Comparison of ENCODE assay signal across 9 cellular contexts in the genomic region with DNA sequence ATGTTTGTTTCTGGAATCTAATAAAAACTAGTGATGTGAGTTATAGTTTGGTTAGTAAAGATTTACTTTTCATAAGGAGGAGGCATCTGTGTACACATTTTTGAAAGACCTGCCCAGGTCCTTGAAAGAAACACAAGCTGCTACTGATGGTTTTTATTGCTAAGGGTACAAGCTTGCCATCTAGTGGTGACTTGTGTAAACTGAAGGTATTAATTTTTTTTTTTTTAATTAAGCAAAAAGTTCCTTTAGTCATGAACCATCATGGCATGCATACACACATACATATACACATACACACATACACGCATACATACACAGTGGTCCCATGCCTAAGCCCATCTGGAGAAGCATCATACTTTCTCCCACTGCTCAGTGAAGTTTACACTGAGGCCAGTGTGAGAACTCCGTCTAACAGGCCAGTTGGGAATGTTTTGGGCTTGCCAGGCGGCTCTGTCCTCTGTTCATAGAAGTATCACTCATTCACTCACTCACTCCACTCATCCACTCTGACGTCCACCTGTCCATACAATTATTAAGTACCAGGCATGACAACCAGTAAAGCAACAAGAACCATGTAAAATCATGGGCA.
DNase-seq lines count a peak whose midpoint lies in the region; ATAC-seq, FAIRE-seq and TF ChIP-seq lines count a peak whose summit lies in the region.
"Had no signal": no experiment of that assay in that cellular context is flagged by ENCODE, and none has a peak within 500 bp of the region (broad histone marks: within the 10 kb centered on the region; RNA-seq: fewer than 3 reads in every experiment).

No MANE protein-coding gene starts in this region.

- no peak overlapping the region for H3K4me3 Mint-ChIP-seq in natural killer cell
- no peak overlapping the region for H3K4me3 Mint-ChIP-seq in natural killer cell treated with Interleukin-12 subunit alpha and Interleukin-12 subunit beta and Interleukin-15 and Interleukin-18, amount 100 ng/mL, for 72 hours
- H3K4me3 Mint-ChIP-seq in brain, result no peak overlapping the region
- H3K4me3 Mint-ChIP-seq: activated naive CD4-positive, alpha-beta T cell treated with anti-CD3 and anti-CD28 coated beads, Interleukin-2, amount 50 U/mL, for 24 hours had no signal

- no peak overlapping the region for H3K27ac Mint-ChIP-seq in natural killer cell
- no peak overlapping the region for H3K27ac Mint-ChIP-seq in natural killer cell treated with Interleukin-12 subunit alpha and Interleukin-12 subunit beta and Interleukin-15 and Interleukin-18, amount 100 ng/mL, for 72 hours
- H3K27ac Mint-ChIP-seq in brain, result peak overlapping the region in 3 of 5 experiments; percentile 4 to 72 (median 10)
- H3K27ac Mint-ChIP-seq: activated naive CD4-positive, alpha-beta T cell treated with anti-CD3 and anti-CD28 coated beads, Interleukin-2, amount 50 U/mL, for 24 hours had no signal

- 21% methylated on average over 4 of the region's 4 CpGs for WGBS in HepG2 (ENCODE audit: low lambda C conversion rate)

- H3K9me3 ChIP-seq in HepG2 (ENCODE audit: low read length), result no peaks in the 10 kb centered on the region

- intact Hi-C loops in natural killer cell (cut with micrococcal nuclease) (loop anchor here (5.0 kb wide), 1 partner anchor 606 kb away; no protein-coding TSS in a partner anchor), HepG2 (cut with micrococcal nuclease; ENCODE audit: unreplicated experiment) (no loop called here)

- CTCF ChIA-PET in HepG2 (lab: Yijun Ruan, JAX; ENCODE audit: low intra/inter-chr PET ratio, low total read pairs), result no interaction called here

- H3K27me3 Mint-ChIP-seq in natural killer cell (ENCODE audit: low read depth in 2 of 2) (no peaks in the 10 kb centered on the region), brain (no peaks in the 10 kb centered on the region)
- H3K27me3 Mint-ChIP-seq in natural killer cell treated with Interleukin-12 subunit alpha and Interleukin-12 subunit beta and Interleukin-15 and Interleukin-18, amount 100 ng/mL, for 72 hours, result no peaks in the 10 kb centered on the region
- H3K27me3 Mint-ChIP-seq: activated naive CD4-positive, alpha-beta T cell treated with anti-CD3 and anti-CD28 coated beads, Interleukin-2, amount 50 U/mL, for 24 hours had no signal

- H3K36me3 Mint-ChIP-seq in natural killer cell, result no peaks in the 10 kb centered on the region
- H3K36me3 Mint-ChIP-seq in natural killer cell treated with Interleukin-12 subunit alpha and Interleukin-12 subunit beta and Interleukin-15 and Interleukin-18, amount 100 ng/mL, for 72 hours, result no peaks in the 10 kb centered on the region
- H3K36me3 Mint-ChIP-seq in brain, result peaks cover 42% of the 10 kb centered on the region
- H3K36me3 Mint-ChIP-seq: activated naive CD4-positive, alpha-beta T cell treated with anti-CD3 and anti-CD28 coated beads, Interleukin-2, amount 50 U/mL, for 24 hours had no signal

- TF ChIP-seq POLR2A in HepG2 (IDR thresholded peaks at IDR 0.05; ENCODE audit: insufficient read depth in 1 of 2, low read depth in 2 of 2, low read length in 2 of 2), result no peak

- no peak for ATAC-seq in natural killer cell
- ATAC-seq in natural killer cell treated with Interleukin-12 subunit alpha and Interleukin-12 subunit beta and Interleukin-15 and Interleukin-18, amount 100 ng/mL, for 72 hours, result no peak
- no peak for ATAC-seq in HepG2
- ATAC-seq in GM21619 (IDR thresholded peaks at IDR 0.05; ENCODE audit: unreplicated experiment), result no peak
- no peak for ATAC-seq in HG03520 (IDR thresholded peaks at IDR 0.05; ENCODE audit: unreplicated experiment)
- ATAC-seq in HG03135 (IDR thresholded peaks at IDR 0.05; ENCODE audit: unreplicated experiment), result no peak

- no peak overlapping the region for H3K9ac ChIP-seq in HepG2 (ENCODE audit: insufficient read depth, low read depth, low read length)

- H2AFZ ChIP-seq in HepG2 (ENCODE audit: low read length), result no peak overlapping the region

- peak; percentile 41 for TF ChIP-seq CTCF in natural killer cell (IDR thresholded peaks at IDR 0.05)
- peak; percentile 69 to 79 for TF ChIP-seq CTCF in brain (conservative IDR thresholded peaks at IDR 0.05)
- TF ChIP-seq CTCF in HepG2 (CRISPR knock-in tag; IDR thresholded peaks at IDR 0.05), result peak; percentile 28; the same call in 1 of the 2 replicates

- no peaks in the 10 kb centered on the region for H3K4me1 ChIP-seq in HepG2 (ENCODE audit: insufficient read depth, low read length)

- no peaks in the 10 kb centered on the region for H3K79me2 ChIP-seq in HepG2 (ENCODE audit: insufficient read depth, low read length)

- FAIRE-seq in HepG2 (lab: Jason Lieb, UNC), result no peak

- in situ Hi-C loops in HepG2 (cut with HindIII; ENCODE audit: extremely low pct_ligation_motif_present, low pct_unique_long_range_greater_than_20kb), result no loop called here

- H4K20me1 ChIP-seq in HepG2 (ENCODE audit: insufficient read depth, low read length), result no peaks in the 10 kb centered on the region

- TF ChIP-seq EP300 in HepG2 (IDR thresholded peaks at IDR 0.05; ENCODE audit: low read depth in 2 of 2, low read length in 2 of 2) (no peak), HepG2 (CRISPR knock-in tag; IDR thresholded peaks at IDR 0.05; ENCODE audit: borderline replicate concordance) (no peak)

- no peak overlapping the region for H3K27ac ChIP-seq in HepG2 (ENCODE audit: extremely low read length, insufficient read depth, low read length)

- POLR2A ChIA-PET in HepG2 (lab: Yijun Ruan, JAX), result no interaction called here

- H3K4me2 ChIP-seq in HepG2 (ENCODE audit: low read depth, low read length), result no peak overlapping the region

- no peak for TF ChIP-seq RAD21 in HepG2 (CRISPR knock-in tag; IDR thresholded peaks at IDR 0.05)

- no peak overlapping the region for H3K4me3 ChIP-seq in HepG2 (replicated peaks in 1 of 3; ENCODE audit: insufficient read depth in 1 of 3, low read depth in 2 of 3, low read length in 3 of 3)

- H3K9me3 Mint-ChIP-seq in natural killer cell (no peaks in the 10 kb centered on the region), brain (peaks cover 0 to 3% (median 0%) of the 10 kb centered on the region in 5 experiments)
- H3K9me3 Mint-ChIP-seq in natural killer cell treated with Interleukin-12 subunit alpha and Interleukin-12 subunit beta and Interleukin-15 and Interleukin-18, amount 100 ng/mL, for 72 hours, result no peaks in the 10 kb centered on the region
- H3K9me3 Mint-ChIP-seq: activated naive CD4-positive, alpha-beta T cell treated with anti-CD3 and anti-CD28 coated beads, Interleukin-2, amount 50 U/mL, for 24 hours had no signal

- DNase-seq in natural killer cell (no peak), NCI-H2196 (lab: John Stamatoyannopoulos, UW; ENCODE audit: unreplicated experiment) (peak; percentile 5), HepG2 (ENCODE audit: low spot score) (peak; percentile 7)
- no peak for DNase-seq in natural killer cell treated with Interleukin-12 subunit alpha and Interleukin-12 subunit beta and Interleukin-15 and Interleukin-18, amount 100 ng/mL, for 72 hours (ENCODE audit: low spot score)

- H3K4me1 Mint-ChIP-seq in natural killer cell, result no peaks in the 10 kb centered on the region
- H3K4me1 Mint-ChIP-seq in natural killer cell treated with Interleukin-12 subunit alpha and Interleukin-12 subunit beta and Interleukin-15 and Interleukin-18, amount 100 ng/mL, for 72 hours (ENCODE audit: low read depth in 2 of 2), result no peaks in the 10 kb centered on the region
- H3K4me1 Mint-ChIP-seq in brain, result peaks cover 31% of the 10 kb centered on the region
- H3K4me1 Mint-ChIP-seq: activated naive CD4-positive, alpha-beta T cell treated with anti-CD3 and anti-CD28 coated beads, Interleukin-2, amount 50 U/mL, for 24 hours had no signal

- H3K36me3 ChIP-seq in HepG2 (replicated peaks in 1 of 2; ENCODE audit: control insufficient read depth in 1 of 2, insufficient read depth in 2 of 2, low read length in 2 of 2), result no peaks in the 10 kb centered on the region

- no TSS peak for BruUV-seq in HepG2 (replicated peaks; lab: Mats Ljungman, UMichigan)

- peaks cover 0 to 4% of the 10 kb centered on the region in 2 experiments; a peak in 1 of 5 replicates for H3K27me3 ChIP-seq in HepG2 (ENCODE audit: control insufficient read depth in 1 of 2, insufficient read depth in 2 of 2, low read length in 2 of 2)

TF ChIP-seq in HepG2, 621 proteins besides CTCF, POLR2A, EP300 and RAD21:
- TF ChIP-seq, protein P1, sequence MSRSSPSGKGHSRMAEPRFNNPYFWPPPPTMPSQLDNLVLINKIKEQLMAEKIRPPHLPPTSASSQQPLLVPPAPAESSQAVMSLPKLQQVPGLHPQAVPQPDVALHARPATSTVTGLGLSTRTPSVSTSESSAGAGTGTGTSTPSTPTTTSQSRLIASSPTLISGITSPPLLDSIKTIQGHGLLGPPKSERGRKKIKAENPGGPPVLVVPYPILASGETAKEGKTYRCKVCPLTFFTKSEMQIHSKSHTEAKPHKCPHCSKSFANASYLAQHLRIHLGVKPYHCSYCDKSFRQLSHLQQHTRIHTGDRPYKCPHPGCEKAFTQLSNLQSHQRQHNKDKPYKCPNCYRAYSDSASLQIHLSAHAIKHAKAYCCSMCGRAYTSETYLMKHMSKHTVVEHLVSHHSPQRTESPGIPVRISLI (CRISPR knock-in tag; IDR thresholded peaks at IDR 0.05; ENCODE audit: borderline replicate concordance), result peak; percentile 46; the same call in 1 of the 2 replicates
- no peak for TF ChIP-seq ZNF446 (CRISPR knock-in tag; IDR thresholded peaks at IDR 0.05)
TF ChIP-seq in HepG2: peak in this region for 1.

Comparison
In these comparisons a context has a peak if more than half of its experiments do, and no peak if none do; other contexts are left out.
1. DNase-seq: peak in NCI-H2196 (single experiment) and HepG2 (single experiment); none in natural killer cell (single experiment) and natural killer cell treated with Interleukin-12 subunit alpha and Interleukin-12 subunit beta and Interleukin-15 and Interleukin-18, amount 100 ng/mL, for 72 hours (single experiment).
2. H3K27ac Mint-ChIP-seq: peak in brain (3 of 5); none in natural killer cell (0 of 2) and natural killer cell treated with Interleukin-12 subunit alpha and Interleukin-12 subunit beta and Interleukin-15 and Interleukin-18, amount 100 ng/mL, for 72 hours (0 of 2).
3. Peak in every context shown above with its lines, with median percentiles within 50 percentile points of each other: CTCF ChIP-seq.